27 cellular contexts compared by ENCODE assay signal in the genomic region with DNA sequence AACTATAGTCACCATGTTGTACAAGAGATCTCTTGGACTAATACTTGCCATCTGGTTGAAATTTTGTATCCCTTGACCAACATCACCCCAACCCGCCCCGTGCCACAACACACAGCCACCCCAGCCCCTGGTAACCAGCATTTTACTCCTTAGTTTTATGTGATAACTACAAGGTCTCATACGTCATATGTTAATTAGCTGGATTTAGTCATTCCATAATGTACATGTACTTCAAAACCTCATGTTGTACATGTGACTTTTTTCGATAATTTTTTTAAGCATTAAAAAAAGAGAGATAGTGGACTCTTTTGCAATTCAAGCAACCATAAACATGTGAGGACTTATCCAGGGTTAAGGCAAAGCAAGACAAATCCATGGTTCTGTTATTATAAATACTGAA.
"Had no signal": no experiment of that assay in that cellular context is flagged by ENCODE, and none has a peak within 500 bp of the region (broad histone marks: within the 10 kb centered on the region; RNA-seq: fewer than 3 reads in every experiment).

No MANE protein-coding gene starts in this region.

- H3K36me3 ChIP-seq: stomach, suprapubic skin, thoracic aorta, thyroid gland, tibial artery, tibial nerve, transverse colon, upper lobe of left lung, upper lobe of right lung, uterus, vagina had no signal

- DNase-seq: stimulated activated CD4-positive, alpha-beta T cell treated with anti-CD3 and anti-CD28 coated beads, Interleukin-2, amount 100 ng/mL, for 48 hours; stimulated activated CD4-positive, alpha-beta T cell treated with anti-CD3 and anti-CD28 coated beads, Interleukin-4, amount 100 ng/mL, for 1 hour; stimulated activated CD4-positive, alpha-beta T cell treated with anti-CD3 and anti-CD28 coated beads, Interleukin-4, amount 100 ng/mL, for 24 hours; stimulated activated CD4-positive, alpha-beta T cell treated with anti-CD3 and anti-CD28 coated beads, Interleukin-4, amount 100 ng/mL, for 4 hours; stimulated activated CD8-positive, alpha-beta memory T cell treated with anti-CD3 and anti-CD28 coated beads, Interleukin-4, amount 100 ng/mL, for 48 hours; stimulated activated naive B cell treated with anti-CD40 and anti-IgM and Interleukin-4, amounts not matched to agents 10 μg/mL and 1 μg/mL and 100 μg/mL, for 72 hours; stimulated activated naive CD4-positive, alpha-beta T cell; stimulated activated naive CD4-positive, alpha-beta T cell treated with Interleukin-2 at 50 U/mL for 16 hours; stimulated activated naive CD8-positive, alpha-beta T cell treated with anti-CD3 and anti-CD28 coated beads, Interleukin-15, amount 100 ng/mL, for 72 hours; stimulated activated naive CD8-positive, alpha-beta T cell treated with anti-CD3 and anti-CD28 coated beads, Interleukin-15, Interleukin-2, amounts not matched to agents 100 U/mL and 50 U/mL, for 24 hours; stomach; substantia nigra; testis; thyroid gland; tibial artery; transverse colon; trophoblast cell; upper lobe of left lung; upper lobe of right lung; uterus had no signal

- H3K9me3 ChIP-seq: suprapubic skin, testis, thoracic aorta, thyroid gland, tibial artery, tibial nerve, transverse colon, upper lobe of left lung, upper lobe of right lung, uterus, vagina had no signal

- H3K4me3 ChIP-seq: stomach, suprapubic skin, testis, thoracic aorta, thyroid gland, tibial artery, tibial nerve, transverse colon, upper lobe of left lung, upper lobe of right lung, uterus, vagina had no signal

- ATAC-seq: stimulated activated effector memory CD8-positive, alpha-beta T cell treated with anti-CD3 and anti-CD28 coated beads, Interleukin-12 subunit alpha, Interleukin-12 subunit beta, amount 100 ng/mL, for 72 hours; stimulated activated memory B cell treated with anti-CD40 and anti-IgM and Interleukin-4, amounts not matched to agents 10 μg/mL and 1 μg/mL and 100 μg/mL, for 72 hours; stimulated activated naive B cell treated with anti-CD40 and anti-IgM and Interleukin-4, amounts not matched to agents 10 μg/mL and 1 μg/mL and 100 μg/mL, for 72 hours; stimulated activated naive CD8-positive, alpha-beta T cell treated with anti-CD3 and anti-CD28 coated beads, Interleukin-15, amount 100 ng/mL, for 72 hours; stimulated activated naive CD8-positive, alpha-beta T cell treated with anti-CD3 and anti-CD28 coated beads, Interleukin-15, Interleukin-2, amounts not matched to agents 100 U/mL and 50 U/mL, for 24 hours; upper lobe of right lung had no signal

- H3K27ac ChIP-seq: stomach, suprapubic skin, testis, thoracic aorta, thyroid gland, tibial artery, tibial nerve, transverse colon, upper lobe of left lung, upper lobe of right lung, uterus, vagina had no signal

- FAIRE-seq: urothelium cell line had no signal

- H3K27me3 ChIP-seq: stomach, suprapubic skin, testis, thyroid gland, tibial artery, tibial nerve, transverse colon, upper lobe of left lung, upper lobe of right lung, uterus, vagina had no signal

- H3K4me1 ChIP-seq: stomach, suprapubic skin, testis, thyroid gland, tibial artery, transverse colon, upper lobe of left lung, upper lobe of right lung, uterus, vagina had no signal
